Comparison of ENCODE assay signal across 10 cellular contexts in the genomic region with DNA sequence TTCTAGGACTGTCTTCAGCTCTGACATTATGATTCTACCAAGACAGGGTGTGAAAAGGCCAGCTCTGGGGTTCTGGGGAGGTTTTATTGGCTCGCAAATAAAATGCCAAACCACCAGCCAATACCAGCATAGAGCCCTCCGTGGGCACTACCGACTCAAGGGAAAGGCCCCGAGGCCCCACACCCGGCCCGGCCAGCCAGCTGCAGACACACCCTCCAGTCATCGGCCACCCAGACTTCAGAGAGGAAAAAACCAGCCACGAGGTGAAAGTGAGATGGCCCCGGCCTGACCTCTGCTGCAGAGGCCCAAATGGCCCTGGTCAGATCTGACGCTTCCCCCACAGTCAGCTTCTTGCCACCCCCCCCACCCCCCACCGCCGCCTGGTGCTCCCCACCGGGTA.
DNase-seq lines count a peak whose midpoint lies in the region; ATAC-seq and TF ChIP-seq lines count a peak whose summit lies in the region.
"Had no signal": no experiment of that assay in that cellular context is flagged by ENCODE, and none has a peak within 500 bp of the region (broad histone marks: within the 10 kb centered on the region; RNA-seq: fewer than 3 reads in every experiment).

No MANE protein-coding gene starts in this region.

- H3K4ac ChIP-seq in mesendoderm (ENCODE audit: low read depth, low read length): no peak overlapping the region

- TF ChIP-seq EP300 in suprapubic skin (IDR thresholded peaks at IDR 0.05): no peak

- H4K20me1 ChIP-seq in Loucy (ENCODE audit: insufficient read depth, low read length, poor library complexity, severe bottlenecking): no peaks in the 10 kb centered on the region

- WGBS in suprapubic skin: 69% methylated on average over 2 of the region's 13 CpGs
- no CpG with 5 or more reads among the region's 13 CpGs for WGBS in mesendoderm (ENCODE audit: extremely low coverage, insufficient coverage, low lambda C conversion rate)

- H3K56ac ChIP-seq in mesendoderm (ENCODE audit: low read length): no peak overlapping the region

- TF ChIP-seq CTCF in Loucy (conservative IDR thresholded peaks at IDR 0.05; ENCODE audit: low read length) (no peak), colonic mucosa (IDR thresholded peaks at IDR 0.05) (no peak), mucosa of descending colon (IDR thresholded peaks at IDR 0.05) (no peak), suprapubic skin (IDR thresholded peaks at IDR 0.05) (no peak)

- no peak overlapping the region for H4K8ac ChIP-seq in mesendoderm (ENCODE audit: low read depth, low read length)

- ATAC-seq in mucosa of descending colon (peak; percentile 18), HG03045 (IDR thresholded peaks at IDR 0.05; ENCODE audit: unreplicated experiment) (no peak)

- no peak overlapping the region for H2AFZ ChIP-seq in Loucy (ENCODE audit: low read length)

- H3K36me3 ChIP-seq in Loucy (ENCODE audit: insufficient read depth, low read length) (no peaks in the 10 kb centered on the region), colonic mucosa (no peaks in the 10 kb centered on the region), mucosa of descending colon (ENCODE audit: low read depth) (no peaks in the 10 kb centered on the region), suprapubic skin (no peaks in the 10 kb centered on the region), mesendoderm (ENCODE audit: control insufficient read depth, insufficient read depth, low read length) (no peaks in the 10 kb centered on the region)
- H3K36me3 ChIP-seq: ascending aorta had no signal

- H3K4me3 ChIP-seq in Loucy (ENCODE audit: low read length, poor library complexity, severe bottlenecking): no peak overlapping the region
- no peak overlapping the region for H3K4me3 ChIP-seq in colonic mucosa
- no peak overlapping the region for H3K4me3 ChIP-seq in mucosa of descending colon
- no peak overlapping the region for H3K4me3 ChIP-seq in suprapubic skin
- H3K4me3 ChIP-seq in mesendoderm (ENCODE audit: low read length): no peak overlapping the region
- H3K4me3 ChIP-seq: ascending aorta, K562 had no signal

- H3K27ac ChIP-seq in colonic mucosa (no peak overlapping the region), suprapubic skin (peak overlapping the region; percentile 86), mesendoderm (ENCODE audit: low read depth, low read length) (no peak overlapping the region)

- no peaks in the 10 kb centered on the region for H3F3A ChIP-seq in Loucy (ENCODE audit: low read depth)

- H3K79me2 ChIP-seq in Loucy (ENCODE audit: insufficient read depth, low read length) (no peaks in the 10 kb centered on the region), mesendoderm (ENCODE audit: control insufficient read depth, insufficient read depth, low read length) (no peaks in the 10 kb centered on the region)

- no peak overlapping the region for H3K23ac ChIP-seq in mesendoderm (ENCODE audit: low read length)

- peak overlapping the region; percentile 26 for H3K9ac ChIP-seq in Loucy (ENCODE audit: low read depth, low read length, poor library complexity, severe bottlenecking)
- no peak overlapping the region for H3K9ac ChIP-seq in colonic mucosa (ENCODE audit: low read depth in 2 of 2, low read length in 2 of 2)
- H3K9ac ChIP-seq in mesendoderm (ENCODE audit: low read length): no peak overlapping the region

- no peaks in the 10 kb centered on the region for H3K9me2 ChIP-seq in Loucy (replicated peaks; ENCODE audit: low read depth, low read length)

- H4K5ac ChIP-seq in mesendoderm (ENCODE audit: low read length): no peak overlapping the region

- no peaks in the 10 kb centered on the region for H3K27me3 ChIP-seq in Loucy (ENCODE audit: insufficient read depth, low read length, poor library complexity, severe bottlenecking)
- H3K27me3 ChIP-seq in colonic mucosa: no peaks in the 10 kb centered on the region
- H3K27me3 ChIP-seq in suprapubic skin: no peaks in the 10 kb centered on the region
- H3K27me3 ChIP-seq in mesendoderm (ENCODE audit: insufficient read depth, low read length, poor library complexity): no peaks in the 10 kb centered on the region
- H3K27me3 ChIP-seq: ascending aorta had no signal

- no peak overlapping the region for H2AK5ac ChIP-seq in mesendoderm (ENCODE audit: low read length)

- intact Hi-C loops in colonic mucosa (cut with DNase I): no loop called here
- intact Hi-C loops in mucosa of descending colon (cut with DNase I, micrococcal nuclease): no loop called here

- H3K79me1 ChIP-seq in mesendoderm (ENCODE audit: low read length): no peaks in the 10 kb centered on the region

- no peak overlapping the region for H2BK5ac ChIP-seq in mesendoderm (ENCODE audit: low read length)

- H2BK15ac ChIP-seq in mesendoderm (replicated peaks; ENCODE audit: low read depth): no peak overlapping the region

- H3K18ac ChIP-seq in mesendoderm (ENCODE audit: low read length): no peak overlapping the region

- H3K4me1 ChIP-seq in Loucy (ENCODE audit: insufficient read depth, low read length, poor library complexity, severe bottlenecking) (peaks cover 3% of the 10 kb centered on the region), colonic mucosa (peaks cover 6% of the 10 kb centered on the region), mucosa of descending colon (ENCODE audit: low read depth) (peaks cover 3% of the 10 kb centered on the region), suprapubic skin (peaks cover 47% of the 10 kb centered on the region), mesendoderm (ENCODE audit: control insufficient read depth, low read depth, low read length) (peaks cover 2% of the 10 kb centered on the region)

- no peak overlapping the region for H2BK120ac ChIP-seq in mesendoderm (ENCODE audit: low read depth, low read length)

- H3K9me3 ChIP-seq in Loucy (ENCODE audit: insufficient read depth, low read depth, low read length) (no peaks in the 10 kb centered on the region), colonic mucosa (no peaks in the 10 kb centered on the region), mucosa of descending colon (no peaks in the 10 kb centered on the region), suprapubic skin (no peaks in the 10 kb centered on the region)
- H3K9me3 ChIP-seq: ascending aorta had no signal

- no peak overlapping the region for H3K4me2 ChIP-seq in Loucy (ENCODE audit: low read depth, low read length, poor library complexity, severe bottlenecking)
- no peak overlapping the region for H3K4me2 ChIP-seq in mesendoderm (ENCODE audit: low read length)

- TF ChIP-seq POLR2A in suprapubic skin (IDR thresholded peaks at IDR 0.05): no peak

- peak; percentile 51 for DNase-seq in colonic mucosa
- peak in 1 of 3 donors; percentile 31 for DNase-seq in mucosa of descending colon
- DNase-seq in suprapubic skin (ENCODE audit: low spot score in 2 of 2): no peak
- no peak for DNase-seq in mesendoderm
- DNase-seq in NCI-H1105 (lab: John Stamatoyannopoulos, UW): no peak
- DNase-seq: NCI-H2081 had no signal
